Comparison of ENCODE assay signal across 2 cellular contexts in the genomic region with DNA sequence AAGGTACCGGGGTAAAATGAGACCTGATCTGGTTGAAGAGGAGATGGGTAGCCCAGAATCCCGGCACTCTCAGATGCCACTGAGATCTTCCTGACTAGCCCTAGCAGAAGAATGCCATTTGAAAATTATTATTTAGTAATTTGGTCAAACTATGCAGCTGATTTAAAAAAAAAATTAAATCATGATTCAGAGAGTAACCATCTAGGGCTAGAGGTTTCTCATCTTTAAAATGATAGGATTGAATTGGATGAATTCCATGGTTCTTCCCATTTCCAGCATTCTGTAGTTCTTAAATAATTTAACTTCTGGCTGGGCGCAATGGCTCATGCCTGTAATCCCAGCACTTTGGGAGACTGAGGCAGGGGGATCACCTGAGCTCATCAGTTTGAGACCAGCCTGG.
TF ChIP-seq lines count a peak whose summit lies in the region.

No MANE protein-coding gene starts in this region.

TF ChIP-seq in GM23338, 12 proteins besides CTCF, POLR2A, EP300 and RAD21 (continued from another document):
- TF ChIP-seq, protein P1, sequence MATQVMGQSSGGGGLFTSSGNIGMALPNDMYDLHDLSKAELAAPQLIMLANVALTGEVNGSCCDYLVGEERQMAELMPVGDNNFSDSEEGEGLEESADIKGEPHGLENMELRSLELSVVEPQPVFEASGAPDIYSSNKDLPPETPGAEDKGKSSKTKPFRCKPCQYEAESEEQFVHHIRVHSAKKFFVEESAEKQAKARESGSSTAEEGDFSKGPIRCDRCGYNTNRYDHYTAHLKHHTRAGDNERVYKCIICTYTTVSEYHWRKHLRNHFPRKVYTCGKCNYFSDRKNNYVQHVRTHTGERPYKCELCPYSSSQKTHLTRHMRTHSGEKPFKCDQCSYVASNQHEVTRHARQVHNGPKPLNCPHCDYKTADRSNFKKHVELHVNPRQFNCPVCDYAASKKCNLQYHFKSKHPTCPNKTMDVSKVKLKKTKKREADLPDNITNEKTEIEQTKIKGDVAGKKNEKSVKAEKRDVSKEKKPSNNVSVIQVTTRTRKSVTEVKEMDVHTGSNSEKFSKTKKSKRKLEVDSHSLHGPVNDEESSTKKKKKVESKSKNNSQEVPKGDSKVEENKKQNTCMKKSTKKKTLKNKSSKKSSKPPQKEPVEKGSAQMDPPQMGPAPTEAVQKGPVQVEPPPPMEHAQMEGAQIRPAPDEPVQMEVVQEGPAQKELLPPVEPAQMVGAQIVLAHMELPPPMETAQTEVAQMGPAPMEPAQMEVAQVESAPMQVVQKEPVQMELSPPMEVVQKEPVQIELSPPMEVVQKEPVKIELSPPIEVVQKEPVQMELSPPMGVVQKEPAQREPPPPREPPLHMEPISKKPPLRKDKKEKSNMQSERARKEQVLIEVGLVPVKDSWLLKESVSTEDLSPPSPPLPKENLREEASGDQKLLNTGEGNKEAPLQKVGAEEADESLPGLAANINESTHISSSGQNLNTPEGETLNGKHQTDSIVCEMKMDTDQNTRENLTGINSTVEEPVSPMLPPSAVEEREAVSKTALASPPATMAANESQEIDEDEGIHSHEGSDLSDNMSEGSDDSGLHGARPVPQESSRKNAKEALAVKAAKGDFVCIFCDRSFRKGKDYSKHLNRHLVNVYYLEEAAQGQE (IDR thresholded peaks at IDR 0.05; ENCODE audit: unreplicated experiment), result no peak
- TF ChIP-seq, protein P2, sequence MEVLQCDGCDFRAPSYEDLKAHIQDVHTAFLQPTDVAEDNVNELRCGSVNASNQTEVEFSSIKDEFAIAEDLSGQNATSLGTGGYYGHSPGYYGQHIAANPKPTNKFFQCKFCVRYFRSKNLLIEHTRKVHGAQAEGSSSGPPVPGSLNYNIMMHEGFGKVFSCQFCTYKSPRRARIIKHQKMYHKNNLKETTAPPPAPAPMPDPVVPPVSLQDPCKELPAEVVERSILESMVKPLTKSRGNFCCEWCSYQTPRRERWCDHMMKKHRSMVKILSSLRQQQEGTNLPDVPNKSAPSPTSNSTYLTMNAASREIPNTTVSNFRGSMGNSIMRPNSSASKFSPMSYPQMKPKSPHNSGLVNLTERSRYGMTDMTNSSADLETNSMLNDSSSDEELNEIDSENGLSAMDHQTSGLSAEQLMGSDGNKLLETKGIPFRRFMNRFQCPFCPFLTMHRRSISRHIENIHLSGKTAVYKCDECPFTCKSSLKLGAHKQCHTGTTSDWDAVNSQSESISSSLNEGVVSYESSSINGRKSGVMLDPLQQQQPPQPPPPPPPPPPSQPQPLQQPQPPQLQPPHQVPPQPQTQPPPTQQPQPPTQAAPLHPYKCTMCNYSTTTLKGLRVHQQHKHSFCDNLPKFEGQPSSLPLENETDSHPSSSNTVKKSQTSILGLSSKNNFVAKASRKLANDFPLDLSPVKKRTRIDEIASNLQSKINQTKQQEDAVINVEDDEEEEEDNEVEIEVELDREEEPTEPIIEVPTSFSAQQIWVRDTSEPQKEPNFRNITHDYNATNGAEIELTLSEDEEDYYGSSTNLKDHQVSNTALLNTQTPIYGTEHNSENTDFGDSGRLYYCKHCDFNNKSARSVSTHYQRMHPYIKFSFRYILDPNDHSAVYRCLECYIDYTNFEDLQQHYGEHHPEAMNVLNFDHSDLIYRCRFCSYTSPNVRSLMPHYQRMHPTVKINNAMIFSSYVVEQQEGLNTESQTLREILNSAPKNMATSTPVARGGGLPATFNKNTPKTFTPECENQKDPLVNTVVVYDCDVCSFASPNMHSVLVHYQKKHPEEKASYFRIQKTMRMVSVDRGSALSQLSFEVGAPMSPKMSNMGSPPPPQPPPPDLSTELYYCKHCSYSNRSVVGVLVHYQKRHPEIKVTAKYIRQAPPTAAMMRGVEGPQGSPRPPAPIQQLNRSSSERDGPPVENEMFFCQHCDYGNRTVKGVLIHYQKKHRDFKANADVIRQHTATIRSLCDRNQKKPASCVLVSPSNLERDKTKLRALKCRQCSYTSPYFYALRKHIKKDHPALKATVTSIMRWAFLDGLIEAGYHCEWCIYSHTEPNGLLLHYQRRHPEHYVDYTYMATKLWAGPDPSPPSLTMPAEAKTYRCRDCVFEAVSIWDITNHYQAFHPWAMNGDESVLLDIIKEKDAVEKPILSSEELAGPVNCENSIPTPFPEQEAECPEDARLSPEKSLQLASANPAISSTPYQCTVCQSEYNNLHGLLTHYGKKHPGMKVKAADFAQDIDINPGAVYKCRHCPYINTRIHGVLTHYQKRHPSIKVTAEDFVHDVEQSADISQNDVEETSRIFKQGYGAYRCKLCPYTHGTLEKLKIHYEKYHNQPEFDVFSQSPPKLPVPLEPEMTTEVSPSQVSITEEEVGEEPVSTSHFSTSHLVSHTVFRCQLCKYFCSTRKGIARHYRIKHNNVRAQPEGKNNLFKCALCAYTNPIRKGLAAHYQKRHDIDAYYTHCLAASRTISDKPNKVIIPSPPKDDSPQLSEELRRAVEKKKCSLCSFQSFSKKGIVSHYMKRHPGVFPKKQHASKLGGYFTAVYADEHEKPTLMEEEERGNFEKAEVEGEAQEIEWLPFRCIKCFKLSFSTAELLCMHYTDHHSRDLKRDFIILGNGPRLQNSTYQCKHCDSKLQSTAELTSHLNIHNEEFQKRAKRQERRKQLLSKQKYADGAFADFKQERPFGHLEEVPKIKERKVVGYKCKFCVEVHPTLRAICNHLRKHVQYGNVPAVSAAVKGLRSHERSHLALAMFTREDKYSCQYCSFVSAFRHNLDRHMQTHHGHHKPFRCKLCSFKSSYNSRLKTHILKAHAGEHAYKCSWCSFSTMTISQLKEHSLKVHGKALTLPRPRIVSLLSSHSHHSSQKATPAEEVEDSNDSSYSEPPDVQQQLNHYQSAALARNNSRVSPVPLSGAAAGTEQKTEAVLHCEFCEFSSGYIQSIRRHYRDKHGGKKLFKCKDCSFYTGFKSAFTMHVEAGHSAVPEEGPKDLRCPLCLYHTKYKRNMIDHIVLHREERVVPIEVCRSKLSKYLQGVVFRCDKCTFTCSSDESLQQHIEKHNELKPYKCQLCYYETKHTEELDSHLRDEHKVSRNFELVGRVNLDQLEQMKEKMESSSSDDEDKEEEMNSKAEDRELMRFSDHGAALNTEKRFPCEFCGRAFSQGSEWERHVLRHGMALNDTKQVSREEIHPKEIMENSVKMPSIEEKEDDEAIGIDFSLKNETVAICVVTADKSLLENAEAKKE (CRISPR knock-in tag; IDR thresholded peaks at IDR 0.05), result no peak
- no peak for TF ChIP-seq STAT1 (IDR thresholded peaks at IDR 0.05; ENCODE audit: unreplicated experiment)
- TF ChIP-seq POLR2AphosphoS5 (IDR thresholded peaks at IDR 0.05; ENCODE audit: low read depth), result no peak
- no peak for TF ChIP-seq ZNF331 (CRISPR knock-in tag; IDR thresholded peaks at IDR 0.05; ENCODE audit: low read depth)
- TF ChIP-seq JUNB (IDR thresholded peaks at IDR 0.05; ENCODE audit: unreplicated experiment), result no peak
- TF ChIP-seq CREB1 (CRISPR knock-in tag; IDR thresholded peaks at IDR 0.05; ENCODE audit: low read depth), result no peak

TF ChIP-seq in HepG2, 621 proteins besides CTCF, POLR2A, EP300 and RAD21 (continued from another document):
- TF ChIP-seq BRD4 (CRISPR knock-in tag; IDR thresholded peaks at IDR 0.05) (no peak), NR2C2 (CRISPR knock-in tag; IDR thresholded peaks at IDR 0.05; ENCODE audit: borderline replicate concordance) (no peak), ZNF773 (CRISPR knock-in tag; IDR thresholded peaks at IDR 0.05; ENCODE audit: borderline replicate concordance) (no peak), MIER3 (CRISPR knock-in tag; IDR thresholded peaks at IDR 0.05; ENCODE audit: borderline replicate concordance) (no peak), ZIK1 (CRISPR knock-in tag; IDR thresholded peaks at IDR 0.05; ENCODE audit: borderline replicate concordance, low read depth) (no peak), ZBTB3 (CRISPR knock-in tag; IDR thresholded peaks at IDR 0.05; ENCODE audit: borderline replicate concordance, low read depth) (no peak), TCF7L2 (IDR thresholded peaks at IDR 0.05; ENCODE audit: low read depth, low read length) (no peak)
- TF ChIP-seq, protein P3, sequence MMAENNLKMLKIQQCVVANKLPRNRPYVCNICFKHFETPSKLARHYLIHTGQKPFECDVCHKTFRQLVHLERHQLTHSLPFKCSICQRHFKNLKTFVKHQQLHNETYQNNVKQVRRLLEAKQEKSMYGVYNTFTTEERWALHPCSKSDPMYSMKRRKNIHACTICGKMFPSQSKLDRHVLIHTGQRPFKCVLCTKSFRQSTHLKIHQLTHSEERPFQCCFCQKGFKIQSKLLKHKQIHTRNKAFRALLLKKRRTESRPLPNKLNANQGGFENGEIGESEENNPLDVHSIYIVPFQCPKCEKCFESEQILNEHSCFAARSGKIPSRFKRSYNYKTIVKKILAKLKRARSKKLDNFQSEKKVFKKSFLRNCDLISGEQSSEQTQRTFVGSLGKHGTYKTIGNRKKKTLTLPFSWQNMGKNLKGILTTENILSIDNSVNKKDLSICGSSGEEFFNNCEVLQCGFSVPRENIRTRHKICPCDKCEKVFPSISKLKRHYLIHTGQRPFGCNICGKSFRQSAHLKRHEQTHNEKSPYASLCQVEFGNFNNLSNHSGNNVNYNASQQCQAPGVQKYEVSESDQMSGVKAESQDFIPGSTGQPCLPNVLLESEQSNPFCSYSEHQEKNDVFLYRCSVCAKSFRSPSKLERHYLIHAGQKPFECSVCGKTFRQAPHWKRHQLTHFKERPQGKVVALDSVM (CRISPR knock-in tag; IDR thresholded peaks at IDR 0.05), result no peak
- TF ChIP-seq, protein P4, sequence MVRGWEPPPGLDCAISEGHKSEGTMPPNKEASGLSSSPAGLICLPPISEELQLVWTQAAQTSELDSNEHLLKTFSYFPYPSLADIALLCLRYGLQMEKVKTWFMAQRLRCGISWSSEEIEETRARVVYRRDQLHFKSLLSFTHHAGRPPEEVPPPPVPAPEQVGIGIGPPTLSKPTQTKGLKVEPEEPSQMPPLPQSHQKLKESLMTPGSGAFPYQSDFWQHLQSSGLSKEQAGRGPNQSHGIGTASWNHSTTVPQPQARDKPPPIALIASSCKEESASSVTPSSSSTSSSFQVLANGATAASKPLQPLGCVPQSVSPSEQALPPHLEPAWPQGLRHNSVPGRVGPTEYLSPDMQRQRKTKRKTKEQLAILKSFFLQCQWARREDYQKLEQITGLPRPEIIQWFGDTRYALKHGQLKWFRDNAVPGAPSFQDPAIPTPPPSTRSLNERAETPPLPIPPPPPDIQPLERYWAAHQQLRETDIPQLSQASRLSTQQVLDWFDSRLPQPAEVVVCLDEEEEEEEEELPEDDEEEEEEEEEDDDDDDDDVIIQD (CRISPR knock-in tag; IDR thresholded peaks at IDR 0.05; ENCODE audit: low read depth), result no peak
- TF ChIP-seq, protein P5, sequence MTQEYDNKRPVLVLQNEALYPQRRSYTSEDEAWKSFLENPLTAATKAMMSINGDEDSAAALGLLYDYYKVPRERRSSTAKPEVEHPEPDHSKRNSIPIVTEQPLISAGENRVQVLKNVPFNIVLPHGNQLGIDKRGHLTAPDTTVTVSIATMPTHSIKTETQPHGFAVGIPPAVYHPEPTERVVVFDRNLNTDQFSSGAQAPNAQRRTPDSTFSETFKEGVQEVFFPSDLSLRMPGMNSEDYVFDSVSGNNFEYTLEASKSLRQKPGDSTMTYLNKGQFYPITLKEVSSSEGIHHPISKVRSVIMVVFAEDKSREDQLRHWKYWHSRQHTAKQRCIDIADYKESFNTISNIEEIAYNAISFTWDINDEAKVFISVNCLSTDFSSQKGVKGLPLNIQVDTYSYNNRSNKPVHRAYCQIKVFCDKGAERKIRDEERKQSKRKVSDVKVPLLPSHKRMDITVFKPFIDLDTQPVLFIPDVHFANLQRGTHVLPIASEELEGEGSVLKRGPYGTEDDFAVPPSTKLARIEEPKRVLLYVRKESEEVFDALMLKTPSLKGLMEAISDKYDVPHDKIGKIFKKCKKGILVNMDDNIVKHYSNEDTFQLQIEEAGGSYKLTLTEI (CRISPR knock-in tag; conservative IDR thresholded peaks at IDR 0.05), result no peak
- TF ChIP-seq, protein P6, sequence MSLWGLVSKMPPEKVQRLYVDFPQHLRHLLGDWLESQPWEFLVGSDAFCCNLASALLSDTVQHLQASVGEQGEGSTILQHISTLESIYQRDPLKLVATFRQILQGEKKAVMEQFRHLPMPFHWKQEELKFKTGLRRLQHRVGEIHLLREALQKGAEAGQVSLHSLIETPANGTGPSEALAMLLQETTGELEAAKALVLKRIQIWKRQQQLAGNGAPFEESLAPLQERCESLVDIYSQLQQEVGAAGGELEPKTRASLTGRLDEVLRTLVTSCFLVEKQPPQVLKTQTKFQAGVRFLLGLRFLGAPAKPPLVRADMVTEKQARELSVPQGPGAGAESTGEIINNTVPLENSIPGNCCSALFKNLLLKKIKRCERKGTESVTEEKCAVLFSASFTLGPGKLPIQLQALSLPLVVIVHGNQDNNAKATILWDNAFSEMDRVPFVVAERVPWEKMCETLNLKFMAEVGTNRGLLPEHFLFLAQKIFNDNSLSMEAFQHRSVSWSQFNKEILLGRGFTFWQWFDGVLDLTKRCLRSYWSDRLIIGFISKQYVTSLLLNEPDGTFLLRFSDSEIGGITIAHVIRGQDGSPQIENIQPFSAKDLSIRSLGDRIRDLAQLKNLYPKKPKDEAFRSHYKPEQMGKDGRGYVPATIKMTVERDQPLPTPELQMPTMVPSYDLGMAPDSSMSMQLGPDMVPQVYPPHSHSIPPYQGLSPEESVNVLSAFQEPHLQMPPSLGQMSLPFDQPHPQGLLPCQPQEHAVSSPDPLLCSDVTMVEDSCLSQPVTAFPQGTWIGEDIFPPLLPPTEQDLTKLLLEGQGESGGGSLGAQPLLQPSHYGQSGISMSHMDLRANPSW (CRISPR knock-in tag; IDR thresholded peaks at IDR 0.05; ENCODE audit: borderline replicate concordance), result no peak
- TF ChIP-seq, protein P7, sequence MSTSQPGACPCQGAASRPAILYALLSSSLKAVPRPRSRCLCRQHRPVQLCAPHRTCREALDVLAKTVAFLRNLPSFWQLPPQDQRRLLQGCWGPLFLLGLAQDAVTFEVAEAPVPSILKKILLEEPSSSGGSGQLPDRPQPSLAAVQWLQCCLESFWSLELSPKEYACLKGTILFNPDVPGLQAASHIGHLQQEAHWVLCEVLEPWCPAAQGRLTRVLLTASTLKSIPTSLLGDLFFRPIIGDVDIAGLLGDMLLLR (CRISPR knock-in tag; IDR thresholded peaks at IDR 0.05), result no peak
- TF ChIP-seq, protein P8, sequence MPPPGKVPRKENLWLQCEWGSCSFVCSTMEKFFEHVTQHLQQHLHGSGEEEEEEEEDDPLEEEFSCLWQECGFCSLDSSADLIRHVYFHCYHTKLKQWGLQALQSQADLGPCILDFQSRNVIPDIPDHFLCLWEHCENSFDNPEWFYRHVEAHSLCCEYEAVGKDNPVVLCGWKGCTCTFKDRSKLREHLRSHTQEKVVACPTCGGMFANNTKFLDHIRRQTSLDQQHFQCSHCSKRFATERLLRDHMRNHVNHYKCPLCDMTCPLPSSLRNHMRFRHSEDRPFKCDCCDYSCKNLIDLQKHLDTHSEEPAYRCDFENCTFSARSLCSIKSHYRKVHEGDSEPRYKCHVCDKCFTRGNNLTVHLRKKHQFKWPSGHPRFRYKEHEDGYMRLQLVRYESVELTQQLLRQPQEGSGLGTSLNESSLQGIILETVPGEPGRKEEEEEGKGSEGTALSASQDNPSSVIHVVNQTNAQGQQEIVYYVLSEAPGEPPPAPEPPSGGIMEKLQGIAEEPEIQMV (CRISPR knock-in tag; IDR thresholded peaks at IDR 0.05; ENCODE audit: low read depth), result no peak
